In genomic region chr13:111948811-111949210, GRCh38 we compare ENCODE assay signal across 13 cellular contexts.
A peak's percentile ranks its signal among the peaks of the same experiment; 100 is the strongest.
DNase-seq lines count a peak whose midpoint lies in the region; ATAC-seq and TF ChIP-seq lines count a peak whose summit lies in the region.
"Had no signal": no experiment of that assay in that cellular context is flagged by ENCODE, and none has a peak within 500 bp of the region (broad histone marks: within the 10 kb centered on the region; RNA-seq: fewer than 3 reads in every experiment).

No MANE protein-coding gene starts in this region.

- H3K36me3 ChIP-seq in heart left ventricle, result no peaks in the 10 kb centered on the region
- H3K36me3 ChIP-seq: BE2C had no signal

- no peaks in the 10 kb centered on the region for H3K4me1 Mint-ChIP-seq in activated CD4-positive, alpha-beta memory T cell treated with anti-CD3 and anti-CD28 coated beads for 36 hours (ENCODE audit: low read depth)
- H3K4me1 Mint-ChIP-seq: CD4-positive, CD25-positive, alpha-beta regulatory T cell; GM23338 had no signal

- ATAC-seq in heart left ventricle, result no peak
- ATAC-seq: GM23338 had no signal

- H3K9me3 ChIP-seq in heart left ventricle, result peaks cover 0 to 19% (median 8%) of the 10 kb centered on the region in 12 donors
- H3K9me3 ChIP-seq: BE2C had no signal

- H3K27ac ChIP-seq in heart left ventricle, result no peak overlapping the region

- intact Hi-C loops in cardiac septum (cut with DNase I), result no loop called here
- intact Hi-C loops in heart left ventricle (cut with DNase I), result no loop called here
- intact Hi-C loops in posterior vena cava (cut with DNase I), result no loop called here
- intact Hi-C loops in activated CD4-positive, alpha-beta memory T cell treated with anti-CD3 and anti-CD28 coated beads for 36 hours (cut with micrococcal nuclease), result no loop called here

- peaks cover 7% of the 10 kb centered on the region for H3K27me3 Mint-ChIP-seq in activated CD4-positive, alpha-beta memory T cell treated with anti-CD3 and anti-CD28 coated beads for 36 hours
- H3K27me3 Mint-ChIP-seq: CD4-positive, CD25-positive, alpha-beta regulatory T cell had no signal

- CTCF ChIA-PET in activated CD4-positive, alpha-beta memory T cell treated with anti-CD3 and anti-CD28 coated beads for 36 hours (lab: Charles Lee), result no interaction called here

- peaks cover 4% of the 10 kb centered on the region for H3K9me3 Mint-ChIP-seq in activated CD4-positive, alpha-beta memory T cell treated with anti-CD3 and anti-CD28 coated beads for 36 hours

- no peak overlapping the region for H3K4me3 Mint-ChIP-seq in activated CD4-positive, alpha-beta memory T cell treated with anti-CD3 and anti-CD28 coated beads for 36 hours
- H3K4me3 Mint-ChIP-seq: CD4-positive, CD25-positive, alpha-beta regulatory T cell; GM23338 had no signal

- no peak for TF ChIP-seq CTCF in heart left ventricle (IDR thresholded peaks at IDR 0.05)

- no peak overlapping the region for H3K27ac Mint-ChIP-seq in activated CD4-positive, alpha-beta memory T cell treated with anti-CD3 and anti-CD28 coated beads for 36 hours
- H3K27ac Mint-ChIP-seq: CD4-positive, CD25-positive, alpha-beta regulatory T cell; GM23338 had no signal

- peaks cover 0 to 34% (median 0%) of the 10 kb centered on the region in 9 donors for H3K27me3 ChIP-seq in heart left ventricle

- no peaks in the 10 kb centered on the region for H3K4me1 ChIP-seq in heart left ventricle
- H3K4me1 ChIP-seq: BE2C, Caco-2 had no signal

- 85 to 94% (median 87%) methylated on average over 7 of the region's 7 CpGs for WGBS in heart left ventricle, 4 donors

- peak; percentile 17 for DNase-seq in cardiac septum (ENCODE audit: low spot score)
- DNase-seq in heart left ventricle, result no peak
- DNase-seq in islet precursor cell, result peak; percentile 19
- DNase-seq in posterior vena cava (ENCODE audit: low spot score), result peak; percentile 34
- DNase-seq in activated CD4-positive, alpha-beta memory T cell treated with anti-CD3 and anti-CD28 coated beads for 36 hours, result no peak
- no peak for DNase-seq in stimulated activated CD4-positive, alpha-beta T cell treated with anti-CD3 and anti-CD28 coated beads, Interleukin-4, amount 100 ng/mL, for 1 hour
- DNase-seq: ACHN; BE2C; C1 segment of cervical spinal cord; Caco-2; CD4-positive, CD25-positive, alpha-beta regulatory T cell; HCEC 1CT had no signal

- H3K36me3 Mint-ChIP-seq in activated CD4-positive, alpha-beta memory T cell treated with anti-CD3 and anti-CD28 coated beads for 36 hours, result no peaks in the 10 kb centered on the region
- H3K36me3 Mint-ChIP-seq: CD4-positive, CD25-positive, alpha-beta regulatory T cell had no signal

- no peak overlapping the region for H3K4me3 ChIP-seq in heart left ventricle
- H3K4me3 ChIP-seq: GM23338 had no signal

- POLR2A ChIA-PET in activated CD4-positive, alpha-beta memory T cell treated with anti-CD3 and anti-CD28 coated beads for 36 hours (lab: Charles Lee), result no interaction called here

- TF ChIP-seq POLR2A in heart left ventricle (IDR thresholded peaks at IDR 0.05), result no peak

Comparison
In these comparisons a context has a peak if more than half of its experiments do, and no peak if none do; other contexts are left out.
1. DNase-seq: peak in cardiac septum (single experiment), islet precursor cell (single experiment) and posterior vena cava (single experiment); none in heart left ventricle (0 of 5), activated CD4-positive, alpha-beta memory T cell treated with anti-CD3 and anti-CD28 coated beads for 36 hours (single experiment) and stimulated activated CD4-positive, alpha-beta T cell treated with anti-CD3 and anti-CD28 coated beads, Interleukin-4, amount 100 ng/mL, for 1 hour (single experiment).